ENCODE assay signal across 23 cellular contexts in genomic region chr18:55593888-55594287, GRCh38. TPM values are rescaled to one million over a fixed set of nuclear protein-coding genes. Genes with fewer than 3 reads are reported as not detected.
DNase-seq lines count a peak whose midpoint lies in the region; FAIRE-seq and TF ChIP-seq lines count a peak whose summit lies in the region.
"Had no signal": no experiment of that assay in that cellular context is flagged by ENCODE, and none has a peak within 500 bp of the region (broad histone marks: within the 10 kb centered on the region; RNA-seq: fewer than 3 reads in every experiment).

No MANE protein-coding gene starts in this region.

- 85% methylated on average over 2 of the region's 2 CpGs; no CpG with 5 or more reads in 1 of the 2 experiments for WGBS in H1 (ENCODE audit: extremely low coverage in 1 of 2, insufficient coverage in 1 of 2, insufficient read length in 1 of 2, insufficient replicate concordance in 2 of 2, low coverage in 1 of 2, low lambda C conversion rate in 2 of 2, missing lambda C conversion rate in 1 of 2), 2 experiments

- CTCF ChIA-PET in HEK293 (lab: Yijun Ruan, JAX): interaction anchor here (0.8 to 1.2 kb wide), 2 partner anchors 64 to 179 kb away, joined by 3 to 4 read pairs; no protein-coding TSS in a partner anchor
- CTCF ChIA-PET in H1 (lab: Charles Lee; ENCODE audit: partially characterized antibody): interaction anchor here (0.8 to 1.6 kb wide), 3 partner anchors 9 to 210 kb away, joined by 4 to 6 read pairs (median 5); no protein-coding TSS in a partner anchor

- H2BK120ac ChIP-seq in H1 (replicated peaks; ENCODE audit: low read depth, low read length): no peak overlapping the region

- POLR2A ChIA-PET in HEK293 (lab: Yijun Ruan, JAX) (no interaction called here), H1 (lab: Charles Lee; ENCODE audit: partially characterized antibody) (interaction anchor here (1.2 kb wide), 1 partner anchor 10 kb away, joined by 3 read pairs; no protein-coding TSS in a partner anchor)

- no peak overlapping the region for H3K4me3 Mint-ChIP-seq in type B pancreatic cell
- H3K4me3 Mint-ChIP-seq: CD14-positive monocyte; CD8-positive, alpha-beta memory T cell; IgD-negative memory B cell; T-helper 17 cell had no signal

- TF ChIP-seq CTCF in HEK293 (tag by site-specific recombination; IDR thresholded peaks at IDR 0.05): no peak
- no peak for TF ChIP-seq CTCF in H1 (IDR thresholded peaks at IDR 0.05; ENCODE audit: control extremely low read depth in 1 of 3, insufficient read depth in 1 of 3, low read depth in 1 of 3, low read length in 3 of 3)
- TF ChIP-seq CTCF in type B pancreatic cell (conservative IDR thresholded peaks at IDR 0.05): no peak

- no peak overlapping the region for H4K8ac ChIP-seq in H1 (ENCODE audit: extremely low read depth, insufficient read depth, low read length)

- H3K4me3 ChIP-seq in HEK293 (ENCODE audit: low read depth, low read length): no peak overlapping the region
- no peak overlapping the region for H3K4me3 ChIP-seq in H1 (ENCODE audit: extremely low read depth in 1 of 4, insufficient read depth in 2 of 4, low read depth in 3 of 4, low read length in 4 of 4)
- H3K4me3 ChIP-seq: HAP-1, Peyer's patch had no signal

- H3K4me1 ChIP-seq in HEK293 (ENCODE audit: control insufficient read depth, insufficient read depth, low read length): no peaks in the 10 kb centered on the region
- H3K4me1 ChIP-seq in H1 (replicated peaks in 1 of 4; ENCODE audit: control insufficient read depth in 3 of 4, insufficient read depth in 4 of 4, low read length in 3 of 4): no peaks in the 10 kb centered on the region; a peak in 1 of 7 replicates
- H3K4me1 ChIP-seq: BE2C, Peyer's patch had no signal

- no peak overlapping the region for H2BK20ac ChIP-seq in H1 (ENCODE audit: low read length)

- no peak overlapping the region for H2AK5ac ChIP-seq in H1 (ENCODE audit: low read depth, low read length)

- H3K4me2 ChIP-seq in H1 (ENCODE audit: insufficient read depth in 1 of 2, low read depth in 2 of 2, low read length in 2 of 2): no peak overlapping the region
- H3K4me2 ChIP-seq: SK-N-SH had no signal

- H2AFZ ChIP-seq in H1 (ENCODE audit: low read length): no peak overlapping the region

- no peak overlapping the region for H3K9ac ChIP-seq in H1 (replicated peaks in 1 of 4; ENCODE audit: extremely low read depth in 1 of 4, low read depth in 3 of 4, low read length in 3 of 4)
- H3K9ac ChIP-seq: SK-N-SH had no signal

- H3K4ac ChIP-seq in H1 (replicated peaks; ENCODE audit: insufficient read length, low read depth, low read length): no peak overlapping the region

- H3K36me3 Mint-ChIP-seq in type B pancreatic cell: no peaks in the 10 kb centered on the region
- H3K36me3 Mint-ChIP-seq: CD8-positive, alpha-beta memory T cell; IgD-negative memory B cell had no signal

- DNase-seq in NCI-H226 (peak; percentile 32), H1 (ENCODE audit: low read depth in 1 of 2, low spot score in 2 of 2) (no peak), type B pancreatic cell (ENCODE audit: extremely low spot score, unreplicated experiment) (no peak), NCI-H2029 (lab: John Stamatoyannopoulos, UW) (no peak), NCI-H2171 treated with DMSO at 0.1 percent for 48 hours (lab: John Stamatoyannopoulos, UW) (no peak), cerebellar cortex (ENCODE audit: low spot score) (no peak)
- DNase-seq: BE2C; CD8-positive, alpha-beta memory T cell; DMS 273 treated with DMSO at 0.1 percent for 48 hours; DMS79; NCI-H1105 treated with DMSO at 0.1 percent for 48 hours; NCI-H146; NCI-H1930; NCI-H526 treated with DMSO at 0.1 percent for 48 hours; Peyer's patch; SK-N-SH; SW 1271; T-helper 17 cell had no signal

- TF ChIP-seq RAD21 in H1 (IDR thresholded peaks at IDR 0.05 in 1 of 2, conservative IDR thresholded peaks at IDR 0.05 in 1 of 2; ENCODE audit: low read depth in 2 of 2, low read length in 2 of 2): no peak

- H3K79me2 ChIP-seq in H1 (ENCODE audit: control insufficient read depth in 1 of 2, insufficient read depth in 2 of 2, low read length in 2 of 2): peaks cover 0 to 7% of the 10 kb centered on the region in 2 experiments; a peak in 3 of 4 replicates

- H2BK12ac ChIP-seq in H1 (ENCODE audit: low read depth, low read length): no peak overlapping the region

- peak overlapping the region; percentile 7 for H3K27ac Mint-ChIP-seq in type B pancreatic cell
- H3K27ac Mint-ChIP-seq: CD14-positive monocyte; CD8-positive, alpha-beta memory T cell; IgD-negative memory B cell; T-helper 17 cell had no signal

- H3K18ac ChIP-seq in H1 (ENCODE audit: extremely low read depth, low read length): no peak overlapping the region

- H3K27me3 ChIP-seq in H1 (replicated peaks in 1 of 4; ENCODE audit: control insufficient read depth in 3 of 4, extremely low read depth in 1 of 4, insufficient read depth in 3 of 4, low read length in 3 of 4): no peaks in the 10 kb centered on the region
- H3K27me3 ChIP-seq: BE2C, Peyer's patch had no signal

- H3K9me3 Mint-ChIP-seq in type B pancreatic cell: no peaks in the 10 kb centered on the region
- H3K9me3 Mint-ChIP-seq: IgD-negative memory B cell had no signal

- no peak for TF ChIP-seq EP300 in H1 (IDR thresholded peaks at IDR 0.05; ENCODE audit: borderline replicate concordance in 1 of 2, low read depth in 2 of 2, low read length in 2 of 2)

- no peaks in the 10 kb centered on the region for H3K23me2 ChIP-seq in H1 (ENCODE audit: low read depth, low read length)

- H4K5ac ChIP-seq in H1 (ENCODE audit: insufficient read length, low read depth, low read length): no peak overlapping the region

- no peak overlapping the region for H3K14ac ChIP-seq in H1 (ENCODE audit: insufficient read length)

- no peaks in the 10 kb centered on the region for H3K79me1 ChIP-seq in H1 (ENCODE audit: low read depth, low read length)

- H3K36me3 ChIP-seq in HEK293 (ENCODE audit: control insufficient read depth in 2 of 2, insufficient read depth in 1 of 2, low read length in 2 of 2) (no peaks in the 10 kb centered on the region), H1 (ENCODE audit: control insufficient read depth in 2 of 4, insufficient read depth in 4 of 4, low read length in 3 of 4) (no peaks in the 10 kb centered on the region)
- H3K36me3 ChIP-seq: BE2C, HAP-1, Peyer's patch had no signal

- no peaks in the 10 kb centered on the region for H3K27me3 Mint-ChIP-seq in type B pancreatic cell

- no peaks in the 10 kb centered on the region for H3K4me1 Mint-ChIP-seq in type B pancreatic cell (ENCODE audit: unreplicated experiment)
- H3K4me1 Mint-ChIP-seq: T-helper 17 cell had no signal

- no peak overlapping the region for H3K56ac ChIP-seq in H1 (replicated peaks; ENCODE audit: insufficient read length, low read depth, low read length)

- H4K20me1 ChIP-seq in H1 (replicated peaks in 1 of 2; ENCODE audit: control insufficient read depth in 1 of 2, insufficient read depth in 2 of 2, low read length in 2 of 2): no peaks in the 10 kb centered on the region

- H4K91ac ChIP-seq in H1 (replicated peaks; ENCODE audit: insufficient read length, low read length): no peak overlapping the region

- no peak overlapping the region for H2BK15ac ChIP-seq in H1 (ENCODE audit: low read length)

- H3K27ac ChIP-seq in HEK293 (ENCODE audit: extremely low read depth, low read depth, low read length) (no peak overlapping the region), H1 (ENCODE audit: low read depth, low read length) (no peak overlapping the region)
- H3K27ac ChIP-seq: Peyer's patch had no signal

- H3K9me3 ChIP-seq in HEK293 (ENCODE audit: control insufficient read depth, insufficient read depth, low read depth, low read length): no peaks in the 10 kb centered on the region
- no peaks in the 10 kb centered on the region for H3K9me3 ChIP-seq in H1 (ENCODE audit: insufficient read depth in 2 of 2, low read depth in 1 of 2, low read length in 1 of 2)
- H3K9me3 ChIP-seq: BE2C, HAP-1, Peyer's patch, SK-N-SH had no signal

- no peak for TF ChIP-seq POLR2A in H1 (IDR thresholded peaks at IDR 0.05; ENCODE audit: control extremely low read depth in 1 of 2, low read depth in 2 of 2, low read length in 2 of 2)

- no peak for FAIRE-seq in H1 (lab: Jason Lieb, UNC)
- FAIRE-seq: GM19239 had no signal

- no peak overlapping the region for H2BK5ac ChIP-seq in H1 (ENCODE audit: low read depth, low read length)

- H3K23ac ChIP-seq in H1 (ENCODE audit: insufficient read length): no peak overlapping the region

TF ChIP-seq in HEK293, 187 proteins besides CTCF, POLR2A, EP300 and RAD21 (continues in another document):
- TF ChIP-seq ZBTB20 (tag by site-specific recombination; IDR thresholded peaks at IDR 0.05) (no peak), HOXA7 (CRISPR knock-in tag; IDR thresholded peaks at IDR 0.05; ENCODE audit: borderline replicate concordance) (no peak), ZNF623 (tag by site-specific recombination; IDR thresholded peaks at IDR 0.05) (peak; percentile 89), ZNF23 (tag by site-specific recombination; IDR thresholded peaks at IDR 0.05; ENCODE audit: borderline replicate concordance) (no peak), KLF8 (tag by site-specific recombination; IDR thresholded peaks at IDR 0.05) (no peak), ZNF341 (tag by site-specific recombination; IDR thresholded peaks at IDR 0.05; ENCODE audit: low read depth) (no peak)

TF ChIP-seq in H1, 55 proteins besides CTCF, POLR2A, EP300 and RAD21:
- 0 out of 2 replicates have a peak, but pooled peaks have one; percentile 15 for TF ChIP-seq KDM1A (IDR thresholded peaks at IDR 0.05; ENCODE audit: borderline replicate concordance, low read length)
- no peak for TF ChIP-seq CREB1 (IDR thresholded peaks at IDR 0.05)
- TF ChIP-seq ZNF274 (IDR thresholded peaks at IDR 0.05; ENCODE audit: borderline replicate concordance, extremely low read depth, low read length): no peak

RNA-seq across cellular contexts. Expression of gene TCF4, which starts 5.9 kb away (rescaled TPM):
- total RNA-seq in H1 (2021; fragmentation: NEBNext Ultra II Directional; extraction: Animal tissue kit (Norgen Biotek cat#: 25700)): 113 and 118 TPM in 2 replicates
- polyA plus RNA-seq in H1 (2011; rRNA removed): 57.8 and 59.3 TPM in 2 replicates
- polyA plus RNA-seq in H1 (2011; cell fraction: cytosol; rRNA removed): 42.9 TPM
- 122 TPM for polyA plus RNA-seq in H1 (2011; cell fraction: nucleus; rRNA removed)
- 42.2 to 52.2 TPM (median 50.9 TPM) in 4 replicates for polyA plus RNA-seq in H1 (2012, experiment 1 of 2)
- polyA plus RNA-seq in H1 (2012, experiment 2 of 2): 4.2 TPM
- 65.1 TPM for polyA plus RNA-seq in H1 (2013, experiment 1 of 2)
- polyA plus RNA-seq in H1 (2013, experiment 2 of 2): 59.8 TPM
- 352 and 443 TPM in 2 replicates for polyA minus RNA-seq in H1 (2011; rRNA and poly(A)+ RNA removed)
- polyA minus RNA-seq in H1 (2011; cell fraction: cytosol; rRNA and poly(A)+ RNA removed): 85.9 TPM
- 467 TPM for polyA minus RNA-seq in H1 (2011; cell fraction: nucleus; rRNA and poly(A)+ RNA removed)
- 21.9 and 189 TPM in 2 replicates for total RNA-seq in type B pancreatic cell (ENCODE audit: low replicate concordance)
